Comparison of ENCODE assay signal across 35 cellular contexts in genomic region chr5:101689306-101689705, GRCh38.
"Had no signal": no experiment of that assay in that cellular context is flagged by ENCODE, and none has a peak within 500 bp of the region (broad histone marks: within the 10 kb centered on the region; RNA-seq: fewer than 3 reads in every experiment).

No MANE protein-coding gene starts in this region.

- H3K9me3 ChIP-seq: MG63 had no signal

- H3K27ac ChIP-seq: KMS-11 had no signal

- H3K4me3 ChIP-seq: MG63 had no signal

- H3K36me3 ChIP-seq: MG63 had no signal

- H3K27me3 ChIP-seq: MG63 had no signal

- H3K4me2 ChIP-seq: KMS-11 had no signal

- DNase-seq: Karpas-422, Kasumi-1, MG63, MM.1S, MV-4-11, NCI-H1048, NCI-H1092, NCI-H1092 treated with DMSO at 0.1 percent for 48 hours, NCI-H1105, NCI-H1105 treated with DMSO at 0.1 percent for 48 hours, NCI-H1417, NCI-H1417 treated with DMSO at 0.1 percent for 48 hours, NCI-H1436, NCI-H1436 treated with DMSO at 0.1 percent for 48 hours, NCI-H146, NCI-H1694, NCI-H1694 treated with DMSO at 0.1 percent for 48 hours, NCI-H187, NCI-H187 treated with DMSO at 0.1 percent for 48 hours, NCI-H1930, NCI-H2029, NCI-H2029 treated with DMSO at 0.1 percent for 48 hours, NCI-H2081, NCI-H2081 treated with DMSO at 0.1 percent for 48 hours, NCI-H2107, NCI-H2171, NCI-H2171 treated with DMSO at 0.1 percent for 48 hours, NCI-H2227 treated with DMSO at 0.1 percent for 48 hours, NCI-H226, NCI-H345, NCI-H446, NCI-H446 treated with DMSO at 0.1 percent for 48 hours, NCI-H510A, NCI-H510A treated with DMSO at 0.1 percent for 48 hours had no signal

- H3K9ac ChIP-seq: KMS-11 had no signal
